1 cellular context compared by ENCODE assay signal in the genomic region with DNA sequence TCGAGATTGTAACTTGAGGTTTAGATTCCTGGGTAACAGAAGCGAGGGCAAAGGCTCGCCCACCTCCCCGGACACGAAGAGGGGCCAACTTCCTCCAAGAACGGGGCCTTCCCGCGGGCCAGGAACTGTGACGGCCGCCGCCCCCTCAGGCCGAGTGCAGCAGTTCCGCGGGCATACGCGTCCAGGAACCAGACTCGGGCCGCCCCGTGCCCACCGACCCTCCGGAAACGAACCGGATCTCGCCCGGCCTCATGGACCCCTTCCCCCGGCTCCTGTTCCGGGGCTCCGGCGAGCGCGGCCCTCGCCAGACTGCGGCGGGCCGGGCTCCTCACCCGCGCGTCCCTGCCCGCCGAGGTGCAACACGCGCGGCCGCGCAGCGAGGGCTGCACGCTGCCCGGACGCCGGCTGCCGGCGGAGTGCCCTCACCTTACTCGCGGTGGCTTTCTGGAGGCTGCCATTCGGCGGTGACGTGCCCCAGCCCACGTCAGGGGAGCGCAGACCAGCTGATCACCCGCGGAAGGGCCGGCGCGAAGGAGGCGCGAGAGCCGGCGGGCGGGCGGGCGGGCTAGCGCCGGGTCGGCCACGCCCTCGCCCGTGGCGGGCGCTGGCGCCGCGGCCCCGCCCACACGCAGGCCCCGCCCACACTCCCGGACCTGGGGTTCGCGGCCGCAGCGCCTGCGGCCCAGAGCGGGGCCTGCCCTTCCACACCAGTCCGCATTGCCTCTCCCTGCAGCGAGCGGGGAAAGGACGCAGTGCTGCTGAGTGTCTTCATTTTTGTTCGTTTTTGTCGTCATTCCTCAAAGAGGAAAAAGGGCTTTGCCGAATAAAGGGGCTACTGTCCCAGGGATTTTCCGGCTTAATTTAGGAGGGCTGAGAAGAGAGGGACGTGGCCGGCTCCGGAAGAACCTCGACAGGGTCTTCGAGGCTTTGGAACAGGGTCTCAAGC.
TF ChIP-seq lines count a peak whose summit lies in the region.

A gene (minus strand): TSS at position 536 of the 946 bp plus-strand sequence. CDS start 78 bp downstream, at position 458.

TF ChIP-seq in HepG2, 621 proteins besides CTCF, POLR2A, EP300 and RAD21 (continued from another document and continues in another):
- TF ChIP-seq HNRNPUL1 (IDR thresholded peaks at IDR 0.05; ENCODE audit: low read depth, low read length) (no peak), ZFY (CRISPR knock-in tag; IDR thresholded peaks at IDR 0.05) (peak; percentile 94), ZSCAN12 (CRISPR knock-in tag; IDR thresholded peaks at IDR 0.05) (no peak), ATF7-NPFF (CRISPR knock-in tag; IDR thresholded peaks at IDR 0.05; ENCODE audit: low read depth) (peak; percentile 77; the same call in 1 of the 2 replicates), ZNF749 (CRISPR knock-in tag; IDR thresholded peaks at IDR 0.05; ENCODE audit: borderline replicate concordance) (0 out of 2 replicates have a peak, but pooled peaks have one; percentile 19), ZNF546 (CRISPR knock-in tag; conservative IDR thresholded peaks at IDR 0.05) (no peak), SNAI1 (CRISPR knock-in tag; IDR thresholded peaks at IDR 0.05; ENCODE audit: borderline replicate concordance) (no peak; the same call in 1 of the 2 replicates), MTA1 (CRISPR knock-in tag; IDR thresholded peaks at IDR 0.05; ENCODE audit: borderline replicate concordance) (no peak), EED (CRISPR knock-in tag; IDR thresholded peaks at IDR 0.05) (peak; percentile 31; the same call in 1 of the 2 replicates), HNRNPH1 (optimal IDR thresholded peaks at IDR 0.05; ENCODE audit: low read depth, low read length) (no peak), SAP130 (CRISPR knock-in tag; IDR thresholded peaks at IDR 0.05; ENCODE audit: low read depth) (peak; percentile 77), ZNF75D (CRISPR knock-in tag; IDR thresholded peaks at IDR 0.05; ENCODE audit: borderline replicate concordance) (no peak), SPEN (CRISPR knock-in tag; IDR thresholded peaks at IDR 0.05; ENCODE audit: low read depth) (no peak), REPIN1 (CRISPR knock-in tag; IDR thresholded peaks at IDR 0.05; ENCODE audit: borderline replicate concordance, low read depth) (no peak), RFX1 (IDR thresholded peaks at IDR 0.05) (no peak), ZNF510 (CRISPR knock-in tag; IDR thresholded peaks at IDR 0.05; ENCODE audit: low read depth) (no peak), KAT8 (CRISPR knock-in tag; IDR thresholded peaks at IDR 0.05) (no peak; the same call in 1 of the 2 replicates), ZBTB38 (CRISPR knock-in tag; IDR thresholded peaks at IDR 0.05) (peak; percentile 18; the same call in 1 of the 2 replicates), GABPB1 (CRISPR knock-in tag; IDR thresholded peaks at IDR 0.05) (peak; percentile 43; the same call in 1 of the 2 replicates), ZNF567 (CRISPR knock-in tag; IDR thresholded peaks at IDR 0.05; ENCODE audit: borderline replicate concordance) (no peak), THYN1 (CRISPR knock-in tag; IDR thresholded peaks at IDR 0.05; ENCODE audit: borderline replicate concordance, low read depth) (no peak), NCOA2 (CRISPR knock-in tag; IDR thresholded peaks at IDR 0.05) (no peak), MED1 (CRISPR knock-in tag; IDR thresholded peaks at IDR 0.05) (no peak), SKI (IDR thresholded peaks at IDR 0.05; ENCODE audit: partially characterized antibody) (peak; percentile 44), KAT2B (IDR thresholded peaks at IDR 0.05; ENCODE audit: borderline replicate concordance, low read depth, low read length) (no peak), ZNF569 (CRISPR knock-in tag; IDR thresholded peaks at IDR 0.05; ENCODE audit: borderline replicate concordance) (no peak), ZSCAN20 (CRISPR knock-in tag; IDR thresholded peaks at IDR 0.05; ENCODE audit: borderline replicate concordance) (peak; percentile 52; the same call in 1 of the 2 replicates), ZNF652 (CRISPR knock-in tag; IDR thresholded peaks at IDR 0.05; ENCODE audit: borderline replicate concordance, low read depth) (no peak), HOXA9 (CRISPR knock-in tag; IDR thresholded peaks at IDR 0.05; ENCODE audit: borderline replicate concordance) (no peak), REXO4 (CRISPR knock-in tag; IDR thresholded peaks at IDR 0.05; ENCODE audit: borderline replicate concordance) (no peak), TBL1XR1 (IDR thresholded peaks at IDR 0.05; ENCODE audit: borderline replicate concordance, low read length, partially characterized antibody) (no peak)
- TF ChIP-seq, protein P1, sequence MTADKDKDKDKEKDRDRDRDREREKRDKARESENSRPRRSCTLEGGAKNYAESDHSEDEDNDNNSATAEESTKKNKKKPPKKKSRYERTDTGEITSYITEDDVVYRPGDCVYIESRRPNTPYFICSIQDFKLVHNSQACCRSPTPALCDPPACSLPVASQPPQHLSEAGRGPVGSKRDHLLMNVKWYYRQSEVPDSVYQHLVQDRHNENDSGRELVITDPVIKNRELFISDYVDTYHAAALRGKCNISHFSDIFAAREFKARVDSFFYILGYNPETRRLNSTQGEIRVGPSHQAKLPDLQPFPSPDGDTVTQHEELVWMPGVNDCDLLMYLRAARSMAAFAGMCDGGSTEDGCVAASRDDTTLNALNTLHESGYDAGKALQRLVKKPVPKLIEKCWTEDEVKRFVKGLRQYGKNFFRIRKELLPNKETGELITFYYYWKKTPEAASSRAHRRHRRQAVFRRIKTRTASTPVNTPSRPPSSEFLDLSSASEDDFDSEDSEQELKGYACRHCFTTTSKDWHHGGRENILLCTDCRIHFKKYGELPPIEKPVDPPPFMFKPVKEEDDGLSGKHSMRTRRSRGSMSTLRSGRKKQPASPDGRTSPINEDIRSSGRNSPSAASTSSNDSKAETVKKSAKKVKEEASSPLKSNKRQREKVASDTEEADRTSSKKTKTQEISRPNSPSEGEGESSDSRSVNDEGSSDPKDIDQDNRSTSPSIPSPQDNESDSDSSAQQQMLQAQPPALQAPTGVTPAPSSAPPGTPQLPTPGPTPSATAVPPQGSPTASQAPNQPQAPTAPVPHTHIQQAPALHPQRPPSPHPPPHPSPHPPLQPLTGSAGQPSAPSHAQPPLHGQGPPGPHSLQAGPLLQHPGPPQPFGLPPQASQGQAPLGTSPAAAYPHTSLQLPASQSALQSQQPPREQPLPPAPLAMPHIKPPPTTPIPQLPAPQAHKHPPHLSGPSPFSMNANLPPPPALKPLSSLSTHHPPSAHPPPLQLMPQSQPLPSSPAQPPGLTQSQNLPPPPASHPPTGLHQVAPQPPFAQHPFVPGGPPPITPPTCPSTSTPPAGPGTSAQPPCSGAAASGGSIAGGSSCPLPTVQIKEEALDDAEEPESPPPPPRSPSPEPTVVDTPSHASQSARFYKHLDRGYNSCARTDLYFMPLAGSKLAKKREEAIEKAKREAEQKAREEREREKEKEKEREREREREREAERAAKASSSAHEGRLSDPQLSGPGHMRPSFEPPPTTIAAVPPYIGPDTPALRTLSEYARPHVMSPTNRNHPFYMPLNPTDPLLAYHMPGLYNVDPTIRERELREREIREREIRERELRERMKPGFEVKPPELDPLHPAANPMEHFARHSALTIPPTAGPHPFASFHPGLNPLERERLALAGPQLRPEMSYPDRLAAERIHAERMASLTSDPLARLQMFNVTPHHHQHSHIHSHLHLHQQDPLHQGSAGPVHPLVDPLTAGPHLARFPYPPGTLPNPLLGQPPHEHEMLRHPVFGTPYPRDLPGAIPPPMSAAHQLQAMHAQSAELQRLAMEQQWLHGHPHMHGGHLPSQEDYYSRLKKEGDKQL (CRISPR knock-in tag; IDR thresholded peaks at IDR 0.05; ENCODE audit: low read depth) = no peak
- TF ChIP-seq, protein P2, sequence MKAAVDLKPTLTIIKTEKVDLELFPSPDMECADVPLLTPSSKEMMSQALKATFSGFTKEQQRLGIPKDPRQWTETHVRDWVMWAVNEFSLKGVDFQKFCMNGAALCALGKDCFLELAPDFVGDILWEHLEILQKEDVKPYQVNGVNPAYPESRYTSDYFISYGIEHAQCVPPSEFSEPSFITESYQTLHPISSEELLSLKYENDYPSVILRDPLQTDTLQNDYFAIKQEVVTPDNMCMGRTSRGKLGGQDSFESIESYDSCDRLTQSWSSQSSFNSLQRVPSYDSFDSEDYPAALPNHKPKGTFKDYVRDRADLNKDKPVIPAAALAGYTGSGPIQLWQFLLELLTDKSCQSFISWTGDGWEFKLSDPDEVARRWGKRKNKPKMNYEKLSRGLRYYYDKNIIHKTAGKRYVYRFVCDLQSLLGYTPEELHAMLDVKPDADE (CRISPR knock-in tag; IDR thresholded peaks at IDR 0.05) = no peak
- TF ChIP-seq, protein P3, sequence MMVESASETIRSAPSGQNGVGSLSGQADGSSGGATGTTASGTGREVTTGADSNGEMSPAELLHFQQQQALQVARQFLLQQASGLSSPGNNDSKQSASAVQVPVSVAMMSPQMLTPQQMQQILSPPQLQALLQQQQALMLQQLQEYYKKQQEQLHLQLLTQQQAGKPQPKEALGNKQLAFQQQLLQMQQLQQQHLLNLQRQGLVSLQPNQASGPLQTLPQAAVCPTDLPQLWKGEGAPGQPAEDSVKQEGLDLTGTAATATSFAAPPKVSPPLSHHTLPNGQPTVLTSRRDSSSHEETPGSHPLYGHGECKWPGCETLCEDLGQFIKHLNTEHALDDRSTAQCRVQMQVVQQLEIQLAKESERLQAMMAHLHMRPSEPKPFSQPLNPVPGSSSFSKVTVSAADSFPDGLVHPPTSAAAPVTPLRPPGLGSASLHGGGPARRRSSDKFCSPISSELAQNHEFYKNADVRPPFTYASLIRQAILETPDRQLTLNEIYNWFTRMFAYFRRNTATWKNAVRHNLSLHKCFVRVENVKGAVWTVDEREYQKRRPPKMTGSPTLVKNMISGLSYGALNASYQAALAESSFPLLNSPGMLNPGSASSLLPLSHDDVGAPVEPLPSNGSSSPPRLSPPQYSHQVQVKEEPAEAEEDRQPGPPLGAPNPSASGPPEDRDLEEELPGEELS (CRISPR knock-in tag; IDR thresholded peaks at IDR 0.05) = no peak
- TF ChIP-seq, protein P4, sequence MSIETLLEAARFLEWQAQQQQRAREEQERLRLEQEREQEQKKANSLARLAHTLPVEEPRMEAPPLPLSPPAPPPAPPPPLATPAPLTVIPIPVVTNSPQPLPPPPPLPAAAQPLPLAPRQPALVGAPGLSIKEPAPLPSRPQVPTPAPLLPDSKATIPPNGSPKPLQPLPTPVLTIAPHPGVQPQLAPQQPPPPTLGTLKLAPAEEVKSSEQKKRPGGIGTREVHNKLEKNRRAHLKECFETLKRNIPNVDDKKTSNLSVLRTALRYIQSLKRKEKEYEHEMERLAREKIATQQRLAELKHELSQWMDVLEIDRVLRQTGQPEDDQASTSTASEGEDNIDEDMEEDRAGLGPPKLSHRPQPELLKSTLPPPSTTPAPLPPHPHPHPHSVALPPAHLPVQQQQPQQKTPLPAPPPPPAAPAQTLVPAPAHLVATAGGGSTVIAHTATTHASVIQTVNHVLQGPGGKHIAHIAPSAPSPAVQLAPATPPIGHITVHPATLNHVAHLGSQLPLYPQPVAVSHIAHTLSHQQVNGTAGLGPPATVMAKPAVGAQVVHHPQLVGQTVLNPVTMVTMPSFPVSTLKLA (IDR thresholded peaks at IDR 0.05) = no peak
- TF ChIP-seq, protein P5, sequence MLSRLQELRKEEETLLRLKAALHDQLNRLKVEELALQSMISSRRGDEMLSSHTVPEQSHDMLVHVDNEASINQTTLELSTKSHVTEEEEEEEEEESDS (CRISPR knock-in tag; IDR thresholded peaks at IDR 0.05; ENCODE audit: borderline replicate concordance) = 0 out of 2 replicates have a peak, but pooled peaks have one; percentile 23
- TF ChIP-seq, protein P6, sequence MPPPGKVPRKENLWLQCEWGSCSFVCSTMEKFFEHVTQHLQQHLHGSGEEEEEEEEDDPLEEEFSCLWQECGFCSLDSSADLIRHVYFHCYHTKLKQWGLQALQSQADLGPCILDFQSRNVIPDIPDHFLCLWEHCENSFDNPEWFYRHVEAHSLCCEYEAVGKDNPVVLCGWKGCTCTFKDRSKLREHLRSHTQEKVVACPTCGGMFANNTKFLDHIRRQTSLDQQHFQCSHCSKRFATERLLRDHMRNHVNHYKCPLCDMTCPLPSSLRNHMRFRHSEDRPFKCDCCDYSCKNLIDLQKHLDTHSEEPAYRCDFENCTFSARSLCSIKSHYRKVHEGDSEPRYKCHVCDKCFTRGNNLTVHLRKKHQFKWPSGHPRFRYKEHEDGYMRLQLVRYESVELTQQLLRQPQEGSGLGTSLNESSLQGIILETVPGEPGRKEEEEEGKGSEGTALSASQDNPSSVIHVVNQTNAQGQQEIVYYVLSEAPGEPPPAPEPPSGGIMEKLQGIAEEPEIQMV (CRISPR knock-in tag; IDR thresholded peaks at IDR 0.05; ENCODE audit: low read depth) = no peak
- TF ChIP-seq, protein P7, sequence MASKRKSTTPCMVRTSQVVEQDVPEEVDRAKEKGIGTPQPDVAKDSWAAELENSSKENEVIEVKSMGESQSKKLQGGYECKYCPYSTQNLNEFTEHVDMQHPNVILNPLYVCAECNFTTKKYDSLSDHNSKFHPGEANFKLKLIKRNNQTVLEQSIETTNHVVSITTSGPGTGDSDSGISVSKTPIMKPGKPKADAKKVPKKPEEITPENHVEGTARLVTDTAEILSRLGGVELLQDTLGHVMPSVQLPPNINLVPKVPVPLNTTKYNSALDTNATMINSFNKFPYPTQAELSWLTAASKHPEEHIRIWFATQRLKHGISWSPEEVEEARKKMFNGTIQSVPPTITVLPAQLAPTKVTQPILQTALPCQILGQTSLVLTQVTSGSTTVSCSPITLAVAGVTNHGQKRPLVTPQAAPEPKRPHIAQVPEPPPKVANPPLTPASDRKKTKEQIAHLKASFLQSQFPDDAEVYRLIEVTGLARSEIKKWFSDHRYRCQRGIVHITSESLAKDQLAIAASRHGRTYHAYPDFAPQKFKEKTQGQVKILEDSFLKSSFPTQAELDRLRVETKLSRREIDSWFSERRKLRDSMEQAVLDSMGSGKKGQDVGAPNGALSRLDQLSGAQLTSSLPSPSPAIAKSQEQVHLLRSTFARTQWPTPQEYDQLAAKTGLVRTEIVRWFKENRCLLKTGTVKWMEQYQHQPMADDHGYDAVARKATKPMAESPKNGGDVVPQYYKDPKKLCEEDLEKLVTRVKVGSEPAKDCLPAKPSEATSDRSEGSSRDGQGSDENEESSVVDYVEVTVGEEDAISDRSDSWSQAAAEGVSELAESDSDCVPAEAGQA (IDR thresholded peaks at IDR 0.05; ENCODE audit: low read depth) = no peak
- TF ChIP-seq, protein P7 (CRISPR knock-in tag; IDR thresholded peaks at IDR 0.05; ENCODE audit: borderline replicate concordance) = no peak
